1 cellular context compared by ENCODE assay signal in the genomic region with DNA sequence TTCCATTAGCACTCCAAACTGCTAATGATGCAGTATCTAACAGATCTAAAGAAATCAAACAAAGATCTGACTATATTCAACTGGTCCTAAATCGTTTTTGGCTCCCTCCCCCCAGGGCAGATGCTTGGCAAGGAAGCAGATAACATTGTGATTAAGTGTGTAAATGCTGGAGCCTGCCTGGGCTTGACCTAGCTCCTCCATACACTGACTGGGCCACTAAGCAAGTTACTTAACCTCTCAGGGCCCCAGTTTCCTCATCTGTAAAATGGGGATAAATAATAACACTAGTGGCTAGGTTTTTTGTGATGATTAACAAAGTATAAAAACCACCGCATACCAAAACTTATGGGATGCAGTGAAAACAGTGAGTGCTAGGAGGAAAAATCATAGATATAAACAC.
TF ChIP-seq lines count a peak whose summit lies in the region.

No MANE protein-coding gene starts in this region.

TF ChIP-seq in WTC11, 78 proteins besides CTCF, POLR2A, EP300 and RAD21:
- no peak for TF ChIP-seq FOXK1 (CRISPR knock-in tag; IDR thresholded peaks at IDR 0.05)
- TF ChIP-seq NFE2L1 (CRISPR knock-in tag; IDR thresholded peaks at IDR 0.05): no peak
